In the genomic region with DNA sequence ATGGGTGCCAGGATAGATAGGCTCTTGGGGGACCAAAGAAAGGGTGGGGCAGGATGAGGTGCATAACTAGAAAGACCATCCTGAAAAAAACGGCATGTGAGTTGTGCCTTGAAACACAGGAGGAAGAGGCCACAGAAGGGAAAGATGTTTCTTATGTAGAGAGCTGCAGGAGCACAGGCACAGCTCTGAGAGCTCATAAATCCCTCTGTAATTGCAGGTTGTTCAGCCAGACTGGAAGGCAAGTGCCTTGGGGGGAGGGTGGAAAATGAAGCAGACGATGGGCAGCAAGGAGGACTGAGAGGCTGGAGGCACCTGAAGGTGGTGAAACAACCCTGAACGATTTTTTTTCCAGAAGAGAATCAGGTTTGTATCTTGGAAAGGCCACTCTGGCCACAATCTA, we compare ENCODE assay signal across 1 cellular context.
TF ChIP-seq lines count a peak whose summit lies in the region.

No MANE protein-coding gene starts in this region.

TF ChIP-seq in H1, 55 proteins besides CTCF, POLR2A, EP300 and RAD21 (continued from another document):
- TF ChIP-seq, protein P1, sequence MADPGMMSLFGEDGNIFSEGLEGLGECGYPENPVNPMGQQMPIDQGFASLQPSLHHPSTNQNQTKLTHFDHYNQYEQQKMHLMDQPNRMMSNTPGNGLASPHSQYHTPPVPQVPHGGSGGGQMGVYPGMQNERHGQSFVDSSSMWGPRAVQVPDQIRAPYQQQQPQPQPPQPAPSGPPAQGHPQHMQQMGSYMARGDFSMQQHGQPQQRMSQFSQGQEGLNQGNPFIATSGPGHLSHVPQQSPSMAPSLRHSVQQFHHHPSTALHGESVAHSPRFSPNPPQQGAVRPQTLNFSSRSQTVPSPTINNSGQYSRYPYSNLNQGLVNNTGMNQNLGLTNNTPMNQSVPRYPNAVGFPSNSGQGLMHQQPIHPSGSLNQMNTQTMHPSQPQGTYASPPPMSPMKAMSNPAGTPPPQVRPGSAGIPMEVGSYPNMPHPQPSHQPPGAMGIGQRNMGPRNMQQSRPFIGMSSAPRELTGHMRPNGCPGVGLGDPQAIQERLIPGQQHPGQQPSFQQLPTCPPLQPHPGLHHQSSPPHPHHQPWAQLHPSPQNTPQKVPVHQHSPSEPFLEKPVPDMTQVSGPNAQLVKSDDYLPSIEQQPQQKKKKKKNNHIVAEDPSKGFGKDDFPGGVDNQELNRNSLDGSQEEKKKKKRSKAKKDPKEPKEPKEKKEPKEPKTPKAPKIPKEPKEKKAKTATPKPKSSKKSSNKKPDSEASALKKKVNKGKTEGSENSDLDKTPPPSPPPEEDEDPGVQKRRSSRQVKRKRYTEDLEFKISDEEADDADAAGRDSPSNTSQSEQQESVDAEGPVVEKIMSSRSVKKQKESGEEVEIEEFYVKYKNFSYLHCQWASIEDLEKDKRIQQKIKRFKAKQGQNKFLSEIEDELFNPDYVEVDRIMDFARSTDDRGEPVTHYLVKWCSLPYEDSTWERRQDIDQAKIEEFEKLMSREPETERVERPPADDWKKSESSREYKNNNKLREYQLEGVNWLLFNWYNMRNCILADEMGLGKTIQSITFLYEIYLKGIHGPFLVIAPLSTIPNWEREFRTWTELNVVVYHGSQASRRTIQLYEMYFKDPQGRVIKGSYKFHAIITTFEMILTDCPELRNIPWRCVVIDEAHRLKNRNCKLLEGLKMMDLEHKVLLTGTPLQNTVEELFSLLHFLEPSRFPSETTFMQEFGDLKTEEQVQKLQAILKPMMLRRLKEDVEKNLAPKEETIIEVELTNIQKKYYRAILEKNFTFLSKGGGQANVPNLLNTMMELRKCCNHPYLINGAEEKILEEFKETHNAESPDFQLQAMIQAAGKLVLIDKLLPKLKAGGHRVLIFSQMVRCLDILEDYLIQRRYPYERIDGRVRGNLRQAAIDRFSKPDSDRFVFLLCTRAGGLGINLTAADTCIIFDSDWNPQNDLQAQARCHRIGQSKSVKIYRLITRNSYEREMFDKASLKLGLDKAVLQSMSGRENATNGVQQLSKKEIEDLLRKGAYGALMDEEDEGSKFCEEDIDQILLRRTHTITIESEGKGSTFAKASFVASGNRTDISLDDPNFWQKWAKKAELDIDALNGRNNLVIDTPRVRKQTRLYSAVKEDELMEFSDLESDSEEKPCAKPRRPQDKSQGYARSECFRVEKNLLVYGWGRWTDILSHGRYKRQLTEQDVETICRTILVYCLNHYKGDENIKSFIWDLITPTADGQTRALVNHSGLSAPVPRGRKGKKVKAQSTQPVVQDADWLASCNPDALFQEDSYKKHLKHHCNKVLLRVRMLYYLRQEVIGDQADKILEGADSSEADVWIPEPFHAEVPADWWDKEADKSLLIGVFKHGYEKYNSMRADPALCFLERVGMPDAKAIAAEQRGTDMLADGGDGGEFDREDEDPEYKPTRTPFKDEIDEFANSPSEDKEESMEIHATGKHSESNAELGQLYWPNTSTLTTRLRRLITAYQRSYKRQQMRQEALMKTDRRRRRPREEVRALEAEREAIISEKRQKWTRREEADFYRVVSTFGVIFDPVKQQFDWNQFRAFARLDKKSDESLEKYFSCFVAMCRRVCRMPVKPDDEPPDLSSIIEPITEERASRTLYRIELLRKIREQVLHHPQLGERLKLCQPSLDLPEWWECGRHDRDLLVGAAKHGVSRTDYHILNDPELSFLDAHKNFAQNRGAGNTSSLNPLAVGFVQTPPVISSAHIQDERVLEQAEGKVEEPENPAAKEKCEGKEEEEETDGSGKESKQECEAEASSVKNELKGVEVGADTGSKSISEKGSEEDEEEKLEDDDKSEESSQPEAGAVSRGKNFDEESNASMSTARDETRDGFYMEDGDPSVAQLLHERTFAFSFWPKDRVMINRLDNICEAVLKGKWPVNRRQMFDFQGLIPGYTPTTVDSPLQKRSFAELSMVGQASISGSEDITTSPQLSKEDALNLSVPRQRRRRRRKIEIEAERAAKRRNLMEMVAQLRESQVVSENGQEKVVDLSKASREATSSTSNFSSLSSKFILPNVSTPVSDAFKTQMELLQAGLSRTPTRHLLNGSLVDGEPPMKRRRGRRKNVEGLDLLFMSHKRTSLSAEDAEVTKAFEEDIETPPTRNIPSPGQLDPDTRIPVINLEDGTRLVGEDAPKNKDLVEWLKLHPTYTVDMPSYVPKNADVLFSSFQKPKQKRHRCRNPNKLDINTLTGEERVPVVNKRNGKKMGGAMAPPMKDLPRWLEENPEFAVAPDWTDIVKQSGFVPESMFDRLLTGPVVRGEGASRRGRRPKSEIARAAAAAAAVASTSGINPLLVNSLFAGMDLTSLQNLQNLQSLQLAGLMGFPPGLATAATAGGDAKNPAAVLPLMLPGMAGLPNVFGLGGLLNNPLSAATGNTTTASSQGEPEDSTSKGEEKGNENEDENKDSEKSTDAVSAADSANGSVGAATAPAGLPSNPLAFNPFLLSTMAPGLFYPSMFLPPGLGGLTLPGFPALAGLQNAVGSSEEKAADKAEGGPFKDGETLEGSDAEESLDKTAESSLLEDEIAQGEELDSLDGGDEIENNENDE (IDR thresholded peaks at IDR 0.05; ENCODE audit: insufficient replicate concordance, low read length): no peak
- no peak for TF ChIP-seq CHD2 (IDR thresholded peaks at IDR 0.05; ENCODE audit: low read length)
- TF ChIP-seq POLR2AphosphoS5 (IDR thresholded peaks at IDR 0.05; ENCODE audit: low read depth, low read length): no peak
- TF ChIP-seq SIN3A (conservative IDR thresholded peaks at IDR 0.05 in 1 of 2, IDR thresholded peaks at IDR 0.05 in 1 of 2; ENCODE audit: low read depth in 1 of 2, low read length in 2 of 2): no peak
- no peak for TF ChIP-seq BCL11A (IDR thresholded peaks at IDR 0.05; ENCODE audit: low read depth in 2 of 2, low read length in 2 of 2)
- TF ChIP-seq, protein P2, sequence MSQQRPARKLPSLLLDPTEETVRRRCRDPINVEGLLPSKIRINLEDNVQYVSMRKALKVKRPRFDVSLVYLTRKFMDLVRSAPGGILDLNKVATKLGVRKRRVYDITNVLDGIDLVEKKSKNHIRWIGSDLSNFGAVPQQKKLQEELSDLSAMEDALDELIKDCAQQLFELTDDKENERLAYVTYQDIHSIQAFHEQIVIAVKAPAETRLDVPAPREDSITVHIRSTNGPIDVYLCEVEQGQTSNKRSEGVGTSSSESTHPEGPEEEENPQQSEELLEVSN (IDR thresholded peaks at IDR 0.05): no peak
- no peak for TF ChIP-seq SUZ12 (IDR thresholded peaks at IDR 0.05; ENCODE audit: low read length)
- TF ChIP-seq, protein P3, sequence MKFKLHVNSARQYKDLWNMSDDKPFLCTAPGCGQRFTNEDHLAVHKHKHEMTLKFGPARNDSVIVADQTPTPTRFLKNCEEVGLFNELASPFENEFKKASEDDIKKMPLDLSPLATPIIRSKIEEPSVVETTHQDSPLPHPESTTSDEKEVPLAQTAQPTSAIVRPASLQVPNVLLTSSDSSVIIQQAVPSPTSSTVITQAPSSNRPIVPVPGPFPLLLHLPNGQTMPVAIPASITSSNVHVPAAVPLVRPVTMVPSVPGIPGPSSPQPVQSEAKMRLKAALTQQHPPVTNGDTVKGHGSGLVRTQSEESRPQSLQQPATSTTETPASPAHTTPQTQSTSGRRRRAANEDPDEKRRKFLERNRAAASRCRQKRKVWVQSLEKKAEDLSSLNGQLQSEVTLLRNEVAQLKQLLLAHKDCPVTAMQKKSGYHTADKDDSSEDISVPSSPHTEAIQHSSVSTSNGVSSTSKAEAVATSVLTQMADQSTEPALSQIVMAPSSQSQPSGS (IDR thresholded peaks at IDR 0.05; ENCODE audit: low read length): no peak
TF ChIP-seq in H1: peak in this region for 0.
